23 cellular contexts compared by ENCODE assay signal in genomic region chr4:106981431-106981830, GRCh38. TPM values are rescaled to one million over a fixed set of nuclear protein-coding genes. Genes with fewer than 3 reads are reported as not detected.
DNase-seq lines count a peak whose midpoint lies in the region; ATAC-seq and TF ChIP-seq lines count a peak whose summit lies in the region.
"Had no signal": no experiment of that assay in that cellular context is flagged by ENCODE, and none has a peak within 500 bp of the region (broad histone marks: within the 10 kb centered on the region; RNA-seq: fewer than 3 reads in every experiment).

No MANE protein-coding gene starts in this region.

- no peak overlapping the region for H3K18ac ChIP-seq in mesenchymal stem cell (ENCODE audit: low read depth in 1 of 2, low read length in 2 of 2)

- H3K9ac ChIP-seq in HUES48 (ENCODE audit: low read depth, low read length) (no peak overlapping the region), iPS-18a (ENCODE audit: low read length) (no peak overlapping the region), mesenchymal stem cell (ENCODE audit: low read length) (no peak overlapping the region)
- H3K9ac ChIP-seq: BLaER1 treated with 17β-estradiol and CSF1 and Interleukin-3, amounts not matched to agents 10 nM and 100 nM had no signal

- no peak overlapping the region for H3K14ac ChIP-seq in mesenchymal stem cell (ENCODE audit: low read length in 2 of 2)

- no peak overlapping the region for H2BK120ac ChIP-seq in mesenchymal stem cell (ENCODE audit: low read depth, low read length)

- intact Hi-C loops in activated T-helper 1 cell treated with anti-CD3 and anti-CD28 coated beads, Interleukin-12 subunit alpha, Interleukin-12 subunit beta, Interleukin-2, Interleukin-4 antibody, amounts not matched to agents 30 ng/mL and 10 ng/mL and 1 ng/mL, durations not matched to agents 14 hours and 24 hours and 36 hours (cut with micrococcal nuclease) = no loop called here

- TF ChIP-seq CTCF in WTC11 (IDR thresholded peaks at IDR 0.05) = no peak
- no peak for TF ChIP-seq CTCF in osteocyte (IDR thresholded peaks at IDR 0.05)

- H3K4me3 Mint-ChIP-seq in WTC11 = peak overlapping the region; percentile 16
- no peak overlapping the region for H3K4me3 Mint-ChIP-seq in osteocyte (ENCODE audit: unreplicated experiment)
- no peak overlapping the region for H3K4me3 Mint-ChIP-seq in activated T-helper 1 cell treated with anti-CD3 and anti-CD28 coated beads, Interleukin-12 subunit alpha, Interleukin-12 subunit beta, Interleukin-2, Interleukin-4 antibody, amounts not matched to agents 30 ng/mL and 10 ng/mL and 1 ng/mL, durations not matched to agents 14 hours and 24 hours and 36 hours
- H3K4me3 Mint-ChIP-seq: CD4-positive, alpha-beta T cell had no signal

- H3K4me3 ChIP-seq in HUES48 (ENCODE audit: low read depth, low read length) = peak overlapping the region; percentile 1; the same call in 1 of the 2 replicates
- H3K4me3 ChIP-seq in iPS-18a (ENCODE audit: low read length) = peak overlapping the region; percentile 27
- no peak overlapping the region for H3K4me3 ChIP-seq in mesenchymal stem cell (ENCODE audit: insufficient read depth in 1 of 2, low read depth in 1 of 2, low read length in 2 of 2)
- H3K4me3 ChIP-seq: A549; BLaER1 treated with 17β-estradiol and CSF1 and Interleukin-3, amounts not matched to agents 10 nM and 100 nM; SK-N-MC had no signal

- H3K27me3 Mint-ChIP-seq in WTC11 (ENCODE audit: low read depth) (peaks cover 5% of the 10 kb centered on the region; the same call in 1 of the 2 replicates), osteocyte (ENCODE audit: unreplicated experiment) (no peaks in the 10 kb centered on the region)
- no peaks in the 10 kb centered on the region for H3K27me3 Mint-ChIP-seq in activated T-helper 1 cell treated with anti-CD3 and anti-CD28 coated beads, Interleukin-12 subunit alpha, Interleukin-12 subunit beta, Interleukin-2, Interleukin-4 antibody, amounts not matched to agents 30 ng/mL and 10 ng/mL and 1 ng/mL, durations not matched to agents 14 hours and 24 hours and 36 hours (ENCODE audit: insufficient read depth)

- peaks cover 16% of the 10 kb centered on the region for H3K36me3 Mint-ChIP-seq in WTC11
- H3K36me3 Mint-ChIP-seq in osteocyte (ENCODE audit: unreplicated experiment) = peaks cover 32% of the 10 kb centered on the region
- H3K36me3 Mint-ChIP-seq in activated T-helper 1 cell treated with anti-CD3 and anti-CD28 coated beads, Interleukin-12 subunit alpha, Interleukin-12 subunit beta, Interleukin-2, Interleukin-4 antibody, amounts not matched to agents 30 ng/mL and 10 ng/mL and 1 ng/mL, durations not matched to agents 14 hours and 24 hours and 36 hours (ENCODE audit: low read depth) = no peaks in the 10 kb centered on the region

- no peak overlapping the region for H2BK12ac ChIP-seq in mesenchymal stem cell (ENCODE audit: low read length in 2 of 2)

- H4K8ac ChIP-seq in mesenchymal stem cell (ENCODE audit: low read length) = no peak overlapping the region

- H3K79me1 ChIP-seq in mesenchymal stem cell (replicated peaks; ENCODE audit: low read length, poor library complexity, severe bottlenecking) = no peaks in the 10 kb centered on the region

- no peak overlapping the region for H2BK15ac ChIP-seq in mesenchymal stem cell (ENCODE audit: low read depth, poor library complexity, severe bottlenecking)

- H3K9me3 Mint-ChIP-seq in WTC11 (peaks cover 25% of the 10 kb centered on the region), osteocyte (ENCODE audit: unreplicated experiment) (peaks cover 5% of the 10 kb centered on the region)
- no peaks in the 10 kb centered on the region for H3K9me3 Mint-ChIP-seq in activated T-helper 1 cell treated with anti-CD3 and anti-CD28 coated beads, Interleukin-12 subunit alpha, Interleukin-12 subunit beta, Interleukin-2, Interleukin-4 antibody, amounts not matched to agents 30 ng/mL and 10 ng/mL and 1 ng/mL, durations not matched to agents 14 hours and 24 hours and 36 hours
- H3K9me3 Mint-ChIP-seq: CD4-positive, alpha-beta T cell had no signal

- H2AFZ ChIP-seq in mesenchymal stem cell (ENCODE audit: low read depth, low read length) = no peak overlapping the region

- H3K27ac ChIP-seq in HUES48 (ENCODE audit: low read depth, low read length) (peak overlapping the region; percentile 40), iPS-18a (ENCODE audit: low read length) (no peak overlapping the region), mesenchymal stem cell (ENCODE audit: low read length, poor library complexity, severe bottlenecking) (no peak overlapping the region)
- H3K27ac ChIP-seq: A549; BLaER1 treated with 17β-estradiol and CSF1 and Interleukin-3, amounts not matched to agents 10 nM and 100 nM; RWPE1; SK-N-MC had no signal

- H2AK5ac ChIP-seq in mesenchymal stem cell (ENCODE audit: low read length, severe bottlenecking) = no peak overlapping the region

- H3K4me1 Mint-ChIP-seq in WTC11 (peaks cover 58% of the 10 kb centered on the region), osteocyte (ENCODE audit: unreplicated experiment) (peaks cover 28% of the 10 kb centered on the region)
- H3K4me1 Mint-ChIP-seq in activated T-helper 1 cell treated with anti-CD3 and anti-CD28 coated beads, Interleukin-12 subunit alpha, Interleukin-12 subunit beta, Interleukin-2, Interleukin-4 antibody, amounts not matched to agents 30 ng/mL and 10 ng/mL and 1 ng/mL, durations not matched to agents 14 hours and 24 hours and 36 hours (ENCODE audit: low read depth) = no peaks in the 10 kb centered on the region

- CTCF ChIA-PET in WTC11 (lab: Charles Lee) = no interaction called here

- POLR2A ChIA-PET in WTC11 (lab: Charles Lee) = no interaction called here

- no peak overlapping the region for H3K4me2 ChIP-seq in mesenchymal stem cell (ENCODE audit: low read length, poor library complexity, severe bottlenecking)
- H3K4me2 ChIP-seq: A549; BLaER1 treated with 17β-estradiol and CSF1 and Interleukin-3, amounts not matched to agents 10 nM and 100 nM had no signal

- peak overlapping the region; percentile 21; the same call in 1 of the 2 replicates for H3K27ac Mint-ChIP-seq in WTC11
- H3K27ac Mint-ChIP-seq in osteocyte (ENCODE audit: unreplicated experiment) = no peak overlapping the region
- no peak overlapping the region for H3K27ac Mint-ChIP-seq in activated T-helper 1 cell treated with anti-CD3 and anti-CD28 coated beads, Interleukin-12 subunit alpha, Interleukin-12 subunit beta, Interleukin-2, Interleukin-4 antibody, amounts not matched to agents 30 ng/mL and 10 ng/mL and 1 ng/mL, durations not matched to agents 14 hours and 24 hours and 36 hours
- H3K27ac Mint-ChIP-seq: CD4-positive, alpha-beta T cell had no signal

- H3K4me1 ChIP-seq in HUES48 (ENCODE audit: control insufficient read depth, insufficient read depth, low read length) (peaks cover 27% of the 10 kb centered on the region), iPS-18a (ENCODE audit: control insufficient read depth, low read depth, low read length) (peaks cover 21% of the 10 kb centered on the region), mesenchymal stem cell (ENCODE audit: control insufficient read depth, insufficient read depth, low read depth, low read length) (no peaks in the 10 kb centered on the region)
- H3K4me1 ChIP-seq: A549 had no signal

- peak; percentile 76 for ATAC-seq in WTC11
- ATAC-seq: A549, Panc1 had no signal

- no peak overlapping the region for H4K91ac ChIP-seq in mesenchymal stem cell (ENCODE audit: low read length)

- no peak overlapping the region for H3K4ac ChIP-seq in mesenchymal stem cell (ENCODE audit: low read depth in 1 of 2, low read length in 2 of 2)

- DNase-seq in WTC11 (ENCODE audit: low spot score) (no peak), mesenchymal stem cell (no peak), osteocyte (ENCODE audit: extremely low spot score, unreplicated experiment) (no peak), GM19238 (ENCODE audit: insufficient read length, low spot score) (no peak)
- DNase-seq in activated T-helper 1 cell treated with anti-CD3 and anti-CD28 coated beads, Interleukin-12 subunit alpha, Interleukin-12 subunit beta, Interleukin-2, Interleukin-4 antibody, amounts not matched to agents 30 ng/mL and 10 ng/mL and 1 ng/mL, durations not matched to agents 14 hours and 24 hours and 36 hours (ENCODE audit: low spot score) = no peak
- DNase-seq: AML-193; CD4-positive, alpha-beta T cell; DMS53; NCI-H1048; NCI-H1694; NCI-H2227 treated with DMSO at 0.1 percent for 48 hours; NCI-H526 treated with DMSO at 0.1 percent for 48 hours; SHP77 had no signal

- no peak overlapping the region for H2BK5ac ChIP-seq in mesenchymal stem cell (ENCODE audit: low read depth, low read length, poor library complexity, severe bottlenecking)

- no peaks in the 10 kb centered on the region for H3K27me3 ChIP-seq in HUES48 (ENCODE audit: control insufficient read depth, insufficient read depth, low read length)
- H3K27me3 ChIP-seq in iPS-18a (ENCODE audit: control insufficient read depth, insufficient read depth, low read length) = no peaks in the 10 kb centered on the region
- H3K27me3 ChIP-seq in mesenchymal stem cell (ENCODE audit: control insufficient read depth in 1 of 2, insufficient read depth in 1 of 2, low read length in 2 of 2) = no peaks in the 10 kb centered on the region
- H3K27me3 ChIP-seq: BLaER1 treated with 17β-estradiol and CSF1 and Interleukin-3, amounts not matched to agents 10 nM and 100 nM had no signal

- H3K36me3 ChIP-seq in HUES48 (ENCODE audit: control insufficient read depth, insufficient read depth, low read length) (no peaks in the 10 kb centered on the region), iPS-18a (ENCODE audit: control insufficient read depth, low read depth, low read length) (no peaks in the 10 kb centered on the region), mesenchymal stem cell (ENCODE audit: control insufficient read depth in 1 of 2, insufficient read depth in 2 of 2, low read depth in 1 of 2, low read length in 2 of 2) (no peaks in the 10 kb centered on the region)
- H3K36me3 ChIP-seq: BLaER1 treated with 17β-estradiol and CSF1 and Interleukin-3, amounts not matched to agents 10 nM and 100 nM had no signal

- no peak overlapping the region for H3K23ac ChIP-seq in mesenchymal stem cell (ENCODE audit: low read length in 2 of 2)

- no peaks in the 10 kb centered on the region for H3K9me3 ChIP-seq in HUES48 (ENCODE audit: control insufficient read depth, insufficient read depth, low read length)
- no peaks in the 10 kb centered on the region for H3K9me3 ChIP-seq in iPS-18a (ENCODE audit: control insufficient read depth, low read depth, low read length)
- H3K9me3 ChIP-seq in mesenchymal stem cell (ENCODE audit: control insufficient read depth, low read length) = no peaks in the 10 kb centered on the region
- H3K9me3 ChIP-seq: A549; BLaER1 treated with 17β-estradiol and CSF1 and Interleukin-3, amounts not matched to agents 10 nM and 100 nM had no signal

RNA-seq across cellular contexts. Expression of gene DKK2, which starts 54.7 kb away (rescaled TPM):
- total RNA-seq in WTC11 (2021) (0.07 TPM in 1 of 3 replicates, not detected in the others), osteocyte (203 and 206 TPM in 2 replicates)
- 0.10 TPM for polyA plus RNA-seq in mesenchymal stem cell (2013, experiment 1 of 2)
- 0.03 TPM for polyA plus RNA-seq in mesenchymal stem cell (2013, experiment 2 of 2)
- not detected in 2 replicates for total RNA-seq in activated T-helper 1 cell treated with anti-CD3 and anti-CD28 coated beads, Interleukin-12 subunit alpha, Interleukin-12 subunit beta, Interleukin-2, Interleukin-4 antibody, amounts not matched to agents 30 ng/mL and 10 ng/mL and 1 ng/mL, durations not matched to agents 14 hours and 24 hours and 36 hours
- total RNA-seq: CD4-positive, alpha-beta T cell; G401; NCI-H460; OCI-LY7 had no signal
- polyA plus RNA-seq: A549 had no signal

Comparison
In these comparisons a context has a peak if more than half of its experiments do, and no peak if none do; other contexts are left out.
1. H3K4me3 ChIP-seq: peak in HUES48 (single experiment) and iPS-18a (single experiment); none in mesenchymal stem cell (0 of 2).
2. RNA of gene DKK2, which starts 54.7 kb away (total RNA-seq): 203 to 206 TPM in osteocyte; 0.07 TPM in WTC11 and not detected in activated T-helper 1 cell treated with anti-CD3 and anti-CD28 coated beads, Interleukin-12 subunit alpha, Interleukin-12 subunit beta, Interleukin-2, Interleukin-4 antibody, amounts not matched to agents 30 ng/mL and 10 ng/mL and 1 ng/mL, durations not matched to agents 14 hours and 24 hours and 36 hours; every median in the first group is over 100 times any median in the second.